Comparison of ENCODE assay signal across 1 cellular context in genomic region chr3:45656575-45657363, GRCh38.
TF ChIP-seq lines count a peak whose summit lies in the region.

No MANE protein-coding gene starts in this region.

TF ChIP-seq in HepG2, 621 proteins besides CTCF, POLR2A, EP300 and RAD21 (continued from another document and continues in another):
- TF ChIP-seq ZNF704 (CRISPR knock-in tag; IDR thresholded peaks at IDR 0.05; ENCODE audit: borderline replicate concordance) (no peak), MXD4 (CRISPR knock-in tag; IDR thresholded peaks at IDR 0.05) (peak; percentile 27; the same call in 1 of the 2 replicates), CC2D1A (CRISPR knock-in tag; IDR thresholded peaks at IDR 0.05) (no peak), ZNF792 (CRISPR knock-in tag; IDR thresholded peaks at IDR 0.05) (0 out of 2 replicates have a peak, but pooled peaks have one; percentile 20), ZNF570 (CRISPR knock-in tag; IDR thresholded peaks at IDR 0.05; ENCODE audit: borderline replicate concordance) (no peak), FOXO1 (CRISPR knock-in tag; IDR thresholded peaks at IDR 0.05) (no peak; the same call in 1 of the 2 replicates), KDM5B (CRISPR knock-in tag; IDR thresholded peaks at IDR 0.05; ENCODE audit: borderline replicate concordance) (no peak), GPBP1L1 (CRISPR knock-in tag; IDR thresholded peaks at IDR 0.05) (no peak), ZNF567 (CRISPR knock-in tag; IDR thresholded peaks at IDR 0.05; ENCODE audit: borderline replicate concordance) (no peak), ZNF674 (CRISPR knock-in tag; IDR thresholded peaks at IDR 0.05; ENCODE audit: low read depth) (no peak), SMARCC2 (IDR thresholded peaks at IDR 0.05) (no peak), IRF2 (CRISPR knock-in tag; IDR thresholded peaks at IDR 0.05) (peak; percentile 26; the same call in 1 of the 2 replicates), TEAD3 (CRISPR knock-in tag; optimal IDR thresholded peaks at IDR 0.05; ENCODE audit: borderline replicate concordance) (peak; percentile 31), GMEB2 (CRISPR knock-in tag; IDR thresholded peaks at IDR 0.05; ENCODE audit: low read depth) (no peak), CBX5 (CRISPR knock-in tag; IDR thresholded peaks at IDR 0.05; ENCODE audit: borderline replicate concordance) (peak; percentile 65; the same call in 1 of the 2 replicates), HNRNPH1 (optimal IDR thresholded peaks at IDR 0.05; ENCODE audit: low read depth, low read length) (no peak), SSRP1 (CRISPR knock-in tag; IDR thresholded peaks at IDR 0.05) (0 out of 2 replicates have a peak, but pooled peaks have one; percentile 39), KAT7 (CRISPR knock-in tag; IDR thresholded peaks at IDR 0.05; ENCODE audit: borderline replicate concordance) (no peak), PHB2 (IDR thresholded peaks at IDR 0.05; ENCODE audit: partially characterized antibody) (no peak), GABPB1 (CRISPR knock-in tag; IDR thresholded peaks at IDR 0.05) (no peak), KMT2A (CRISPR knock-in tag; IDR thresholded peaks at IDR 0.05) (0 out of 2 replicates have a peak, but pooled peaks have one; percentile 38), NR2C2 (CRISPR knock-in tag; IDR thresholded peaks at IDR 0.05; ENCODE audit: borderline replicate concordance) (0 out of 2 replicates have a peak, but pooled peaks have one; percentile 12), TOPORS (CRISPR knock-in tag; IDR thresholded peaks at IDR 0.05) (no peak), MAFK (conservative IDR thresholded peaks at IDR 0.05 in 1 of 2, IDR thresholded peaks at IDR 0.05 in 1 of 2; ENCODE audit: low read length in 2 of 2) (0 out of 4 replicates have a peak, but pooled peaks of 1 of the 2 experiments have one; percentile 0), MTA1 (CRISPR knock-in tag; IDR thresholded peaks at IDR 0.05; ENCODE audit: borderline replicate concordance) (no peak), KDM3A (CRISPR knock-in tag; IDR thresholded peaks at IDR 0.05; ENCODE audit: low read depth) (no peak), PHF8 (CRISPR knock-in tag; IDR thresholded peaks at IDR 0.05) (0 out of 2 replicates have a peak, but pooled peaks have one; percentile 24), ZNF747 (CRISPR knock-in tag; IDR thresholded peaks at IDR 0.05; ENCODE audit: borderline replicate concordance) (no peak), ATF2 (CRISPR knock-in tag; IDR thresholded peaks at IDR 0.05) (no peak), ZNF589 (CRISPR knock-in tag; conservative IDR thresholded peaks at IDR 0.05) (no peak), MED1 (CRISPR knock-in tag; IDR thresholded peaks at IDR 0.05) (peak; percentile 46), BCL3 (CRISPR knock-in tag; IDR thresholded peaks at IDR 0.05) (no peak), ZNF614 (CRISPR knock-in tag; IDR thresholded peaks at IDR 0.05; ENCODE audit: borderline replicate concordance) (0 out of 2 replicates have a peak, but pooled peaks have one; percentile 30), ZBTB14 (CRISPR knock-in tag; IDR thresholded peaks at IDR 0.05) (no peak), ZNF180 (CRISPR knock-in tag; IDR thresholded peaks at IDR 0.05; ENCODE audit: borderline replicate concordance, low read depth) (no peak), ARID3A (IDR thresholded peaks at IDR 0.05; ENCODE audit: low read depth, low read length) (peak; percentile 45; the same call in 1 of the 2 replicates), MIXL1 (CRISPR knock-in tag; IDR thresholded peaks at IDR 0.05) (peak; percentile 66; the same call in 1 of the 2 replicates), FOXA1 (IDR thresholded peaks at IDR 0.05) (no peak), FOXA1 (CRISPR knock-in tag; IDR thresholded peaks at IDR 0.05) (peak; percentile 98), RBFOX2 (IDR thresholded peaks at IDR 0.05; ENCODE audit: low read depth, low read length) (no peak), ZNF407 (CRISPR knock-in tag; IDR thresholded peaks at IDR 0.05; ENCODE audit: not compliant biosample characterization) (no peak), NAIF1 (CRISPR knock-in tag; IDR thresholded peaks at IDR 0.05; ENCODE audit: borderline replicate concordance) (no peak), RARA (CRISPR knock-in tag; IDR thresholded peaks at IDR 0.05) (no peak), FOXK1 (CRISPR knock-in tag; IDR thresholded peaks at IDR 0.05; ENCODE audit: borderline replicate concordance, low read depth) (peak; percentile 74; the same call in 1 of the 2 replicates), SALL2 (CRISPR knock-in tag; IDR thresholded peaks at IDR 0.05) (no peak), DPF2 (CRISPR knock-in tag; IDR thresholded peaks at IDR 0.05; ENCODE audit: borderline replicate concordance, low read depth) (no peak)
